15 cellular contexts compared by ENCODE assay signal in the genomic region with DNA sequence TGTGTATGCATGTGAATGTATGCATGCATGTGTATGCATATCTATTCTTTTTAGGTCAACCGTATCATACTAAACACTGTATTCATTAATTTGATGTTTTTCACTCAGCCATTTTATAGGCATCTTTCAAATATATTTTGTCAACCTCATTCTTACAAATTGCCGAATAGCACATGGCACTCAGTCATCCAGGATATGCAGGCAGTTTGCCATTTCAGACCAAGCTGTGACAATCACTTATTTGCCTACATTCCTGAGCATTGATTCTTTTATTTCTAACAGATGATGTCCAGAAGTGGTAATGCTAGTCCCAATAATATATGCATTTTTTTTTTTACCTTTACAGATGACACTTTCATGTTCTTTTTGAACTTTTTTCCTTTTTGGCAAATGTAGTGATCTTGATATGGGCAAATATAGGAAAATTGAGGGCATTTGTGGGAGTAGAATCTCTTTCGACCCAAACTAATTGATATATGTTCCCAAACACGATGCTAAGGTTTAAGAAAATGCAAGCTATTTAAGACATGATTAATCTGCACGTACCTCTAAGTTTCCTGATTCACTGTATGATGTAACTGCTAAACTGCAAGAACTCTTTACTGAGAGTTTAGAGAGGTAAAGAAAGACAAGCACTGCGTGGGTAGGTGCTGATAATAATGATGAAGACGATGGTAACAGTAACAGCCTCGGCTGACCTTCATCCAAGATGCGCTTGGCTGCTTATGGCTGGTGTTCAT.
"Had no signal": no experiment of that assay in that cellular context is flagged by ENCODE, and none has a peak within 500 bp of the region (broad histone marks: within the 10 kb centered on the region; RNA-seq: fewer than 3 reads in every experiment).

No MANE protein-coding gene starts in this region.

- H3K4me1 Mint-ChIP-seq: activated naive CD4-positive, alpha-beta T cell treated with anti-CD3 and anti-CD28 coated beads, Interleukin-2, amount 50 U/mL, for 24 hours had no signal

- H3K4me3 ChIP-seq: left lung, pancreas, thyroid gland had no signal

- H3K27ac Mint-ChIP-seq: activated naive CD4-positive, alpha-beta T cell treated with anti-CD3 and anti-CD28 coated beads, Interleukin-2, amount 50 U/mL, for 24 hours; activated T-cell treated with anti-CD3 and anti-CD28 coated beads, Interleukin-2, amount 50 U/mL, for 72 hours; mesothelial cell of epicardium; natural killer cell treated with Interleukin-12 subunit alpha and Interleukin-12 subunit beta and Interleukin-15 and Interleukin-18, amount 100 ng/mL, for 72 hours had no signal

- H3K27me3 ChIP-seq: left lung, thyroid gland had no signal

- H3K4me1 ChIP-seq: thyroid gland had no signal

- FAIRE-seq: frontal cortex, pancreas had no signal

- H3K9me3 ChIP-seq: left lung, neutrophil, pancreas, thyroid gland had no signal

- H3K9me3 Mint-ChIP-seq: activated naive CD4-positive, alpha-beta T cell treated with anti-CD3 and anti-CD28 coated beads, Interleukin-2, amount 50 U/mL, for 24 hours; activated T-cell treated with anti-CD3 and anti-CD28 coated beads, Interleukin-2, amount 50 U/mL, for 72 hours; mesothelial cell of epicardium; natural killer cell treated with Interleukin-12 subunit alpha and Interleukin-12 subunit beta and Interleukin-15 and Interleukin-18, amount 100 ng/mL, for 72 hours had no signal

- H3K4me3 Mint-ChIP-seq: activated naive CD4-positive, alpha-beta T cell treated with anti-CD3 and anti-CD28 coated beads, Interleukin-2, amount 50 U/mL, for 24 hours; activated T-cell treated with anti-CD3 and anti-CD28 coated beads, Interleukin-2, amount 50 U/mL, for 72 hours; mesothelial cell of epicardium; natural killer cell treated with Interleukin-12 subunit alpha and Interleukin-12 subunit beta and Interleukin-15 and Interleukin-18, amount 100 ng/mL, for 72 hours had no signal

- DNase-seq: activated CD4-positive, alpha-beta T cell treated with anti-CD3 and anti-CD28 coated beads, Interleukin-2, amount 50 U/mL, for 4 hours; activated gamma-delta T cell; activated T-cell treated with anti-CD3 and anti-CD28 coated beads, Interleukin-2, amount 50 U/mL, for 72 hours; dermis blood vessel endothelial cell; left lung; pancreas; stimulated activated naive CD4-positive, alpha-beta T cell; T-helper 2 cell; thyroid gland had no signal

- H3K27ac ChIP-seq: left lung, neutrophil, pancreas, thyroid gland had no signal

- ATAC-seq: natural killer cell treated with Interleukin-12 subunit alpha and Interleukin-12 subunit beta and Interleukin-15 and Interleukin-18, amount 100 ng/mL, for 72 hours; sciatic nerve had no signal

- H3K36me3 Mint-ChIP-seq: activated naive CD4-positive, alpha-beta T cell treated with anti-CD3 and anti-CD28 coated beads, Interleukin-2, amount 50 U/mL, for 24 hours; mesothelial cell of epicardium; natural killer cell treated with Interleukin-12 subunit alpha and Interleukin-12 subunit beta and Interleukin-15 and Interleukin-18, amount 100 ng/mL, for 72 hours had no signal

- H3K36me3 ChIP-seq: left lung, neutrophil, pancreas, thyroid gland had no signal
